10 cellular contexts compared by ENCODE assay signal in the genomic region with DNA sequence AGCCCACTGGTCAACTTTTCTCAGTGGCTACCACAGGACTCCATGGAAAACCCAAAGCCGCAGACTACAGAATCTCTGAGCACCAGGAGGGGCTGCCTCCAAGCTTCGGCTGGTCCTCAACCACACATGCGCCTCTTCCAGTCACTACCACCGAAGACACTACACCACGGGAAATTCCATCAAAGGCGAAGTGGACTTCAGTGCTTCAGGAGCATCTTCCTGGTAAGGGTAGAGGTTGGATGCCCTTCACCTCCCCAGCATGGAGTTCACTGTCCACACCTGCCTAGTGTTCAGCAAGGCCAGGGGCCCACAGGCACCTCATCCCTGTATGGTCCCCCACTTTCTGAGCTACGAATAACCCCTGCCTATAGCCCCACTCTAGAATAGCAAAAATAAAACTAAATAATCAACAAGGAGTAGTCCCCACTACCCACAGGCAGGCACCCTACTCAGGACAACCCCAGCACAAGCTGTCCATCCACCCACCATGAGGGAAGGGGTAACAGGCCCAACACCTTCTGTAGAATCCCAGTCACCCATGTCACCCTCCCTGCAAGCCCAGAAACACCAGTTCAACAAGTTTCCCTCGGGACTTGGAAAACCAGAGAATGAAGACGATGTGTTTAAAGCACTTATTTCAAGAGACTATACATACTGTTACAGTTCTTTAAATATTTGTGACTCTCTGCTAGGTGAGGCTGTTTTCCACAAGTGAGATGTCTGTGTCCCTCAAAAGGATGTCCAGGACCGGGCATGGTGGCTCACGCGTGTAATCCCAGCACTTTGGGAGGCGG. TPM values are rescaled to one million over a fixed set of nuclear protein-coding genes. Genes with fewer than 3 reads are reported as not detected.
A peak's percentile ranks its signal among the peaks of the same experiment; 100 is the strongest.
DNase-seq lines count a peak whose midpoint lies in the region; ATAC-seq, FAIRE-seq and TF ChIP-seq lines count a peak whose summit lies in the region.
"Had no signal": no experiment of that assay in that cellular context is flagged by ENCODE, and none has a peak within 500 bp of the region (broad histone marks: within the 10 kb centered on the region; RNA-seq: fewer than 3 reads in every experiment).

No MANE protein-coding gene starts in this region.

- peaks cover 83% of the 10 kb centered on the region for H3K79me2 ChIP-seq in astrocyte (ENCODE audit: insufficient read depth, low read length)

- H3K4me3 Mint-ChIP-seq in CD4-positive, CD25-positive, alpha-beta regulatory T cell: peak overlapping the region; percentile 56 to 95 (median 80)
- peak overlapping the region; percentile 97 for H3K4me3 Mint-ChIP-seq in astrocyte (ENCODE audit: unreplicated experiment)
- peak overlapping the region; percentile 4 to 94 (median 91) for H3K4me3 Mint-ChIP-seq in naive thymus-derived CD4-positive, alpha-beta T cell

- H3K27me3 ChIP-seq in CD4-positive, CD25-positive, alpha-beta regulatory T cell (ENCODE audit: control insufficient read depth, insufficient read depth, low read length): no peaks in the 10 kb centered on the region
- no peaks in the 10 kb centered on the region for H3K27me3 ChIP-seq in HUES6 (ENCODE audit: control insufficient read depth, insufficient read depth, low read length)
- H3K27me3 ChIP-seq in astrocyte (ENCODE audit: insufficient read depth, low read length): no peaks in the 10 kb centered on the region
- H3K27me3 ChIP-seq in naive thymus-derived CD4-positive, alpha-beta T cell (ENCODE audit: control insufficient read depth in 2 of 2, insufficient read depth in 2 of 2, low read length in 2 of 2): no peaks in the 10 kb centered on the region
- H3K27me3 ChIP-seq: pancreas had no signal

- H4K20me1 ChIP-seq in astrocyte (ENCODE audit: insufficient read depth, low read length): peaks cover 67% of the 10 kb centered on the region

- peaks cover 17 to 66% (median 39%) of the 10 kb centered on the region in 4 donors for H3K4me1 Mint-ChIP-seq in CD4-positive, CD25-positive, alpha-beta regulatory T cell
- H3K4me1 Mint-ChIP-seq in astrocyte (ENCODE audit: low read depth, unreplicated experiment): peaks cover 31% of the 10 kb centered on the region
- peaks cover 38 to 66% (median 57%) of the 10 kb centered on the region in 7 donors for H3K4me1 Mint-ChIP-seq in naive thymus-derived CD4-positive, alpha-beta T cell

- ATAC-seq in CD4-positive, CD25-positive, alpha-beta regulatory T cell (ENCODE audit: low read depth in 2 of 2): no peak
- ATAC-seq in naive thymus-derived CD4-positive, alpha-beta T cell: no peak
- ATAC-seq in HG03460 (IDR thresholded peaks at IDR 0.05; ENCODE audit: unreplicated experiment): no peak
- ATAC-seq in HG02798 (IDR thresholded peaks at IDR 0.05; ENCODE audit: poor library complexity, unreplicated experiment): no peak
- ATAC-seq: pancreas had no signal

- no peaks in the 10 kb centered on the region for H3K9me3 Mint-ChIP-seq in CD4-positive, CD25-positive, alpha-beta regulatory T cell
- no peaks in the 10 kb centered on the region for H3K9me3 Mint-ChIP-seq in astrocyte (ENCODE audit: unreplicated experiment)
- H3K9me3 Mint-ChIP-seq in naive thymus-derived CD4-positive, alpha-beta T cell: peaks cover 0 to 3% (median 0%) of the 10 kb centered on the region in 11 donors

- DNase-seq in CD4-positive, CD25-positive, alpha-beta regulatory T cell: no peak
- DNase-seq in astrocyte (ENCODE audit: low read depth) (no peak), AG08396 (ENCODE audit: low spot score) (no peak), DMS153 (lab: John Stamatoyannopoulos, UW) (no peak)
- no peak for DNase-seq in naive thymus-derived CD4-positive, alpha-beta T cell

- no peak overlapping the region for H3K27ac ChIP-seq in CD4-positive, CD25-positive, alpha-beta regulatory T cell (ENCODE audit: insufficient read depth, low read length, poor library complexity, severe bottlenecking)
- no peak overlapping the region for H3K27ac ChIP-seq in HUES6 (ENCODE audit: low read depth, low read length)
- no peak overlapping the region for H3K27ac ChIP-seq in astrocyte (ENCODE audit: low read depth, low read length)
- H3K27ac ChIP-seq in naive thymus-derived CD4-positive, alpha-beta T cell (ENCODE audit: low read depth, low read length): no peak overlapping the region

- peak overlapping the region; percentile 87 for H3K4me2 ChIP-seq in astrocyte (ENCODE audit: low read length)

- H3K4me3 ChIP-seq in CD4-positive, CD25-positive, alpha-beta regulatory T cell (ENCODE audit: low read depth, low read length): no peak overlapping the region
- peak overlapping the region; percentile 99 for H3K4me3 ChIP-seq in HUES6 (ENCODE audit: low read depth, low read length)
- no peak overlapping the region for H3K4me3 ChIP-seq in astrocyte (ENCODE audit: insufficient read depth, low read depth, low read length)
- no peak overlapping the region for H3K4me3 ChIP-seq in naive thymus-derived CD4-positive, alpha-beta T cell (ENCODE audit: low read length)

- H3K9ac ChIP-seq in HUES6 (ENCODE audit: low read length) (no peak overlapping the region), astrocyte (ENCODE audit: low read length) (peak overlapping the region; percentile 96)

- H3K9me3 ChIP-seq in CD4-positive, CD25-positive, alpha-beta regulatory T cell (ENCODE audit: control insufficient read depth in 2 of 2, low read length in 2 of 2): no peaks in the 10 kb centered on the region
- H3K9me3 ChIP-seq in HUES6 (ENCODE audit: control insufficient read depth, insufficient read depth, low read depth, low read length) (no peaks in the 10 kb centered on the region), astrocyte (ENCODE audit: insufficient read depth, low read depth, low read length) (no peaks in the 10 kb centered on the region)
- no peaks in the 10 kb centered on the region for H3K9me3 ChIP-seq in naive thymus-derived CD4-positive, alpha-beta T cell (ENCODE audit: control insufficient read depth in 2 of 3, low read length in 3 of 3)
- H3K9me3 ChIP-seq: pancreas had no signal

- POLR2A ChIA-PET in naive thymus-derived CD4-positive, alpha-beta T cell (lab: Charles Lee): no interaction called here

- no peaks in the 10 kb centered on the region for H3K36me3 Mint-ChIP-seq in CD4-positive, CD25-positive, alpha-beta regulatory T cell
- peaks cover 11% of the 10 kb centered on the region for H3K36me3 Mint-ChIP-seq in astrocyte (ENCODE audit: low read depth, unreplicated experiment)
- peaks cover 0 to 11% (median 0%) of the 10 kb centered on the region in 5 donors for H3K36me3 Mint-ChIP-seq in naive thymus-derived CD4-positive, alpha-beta T cell

- FAIRE-seq in astrocyte (lab: Jason Lieb, UNC): no peak
- FAIRE-seq: HTR-8/SVneo, pancreas had no signal

- peaks cover 31% of the 10 kb centered on the region for H3K4me1 ChIP-seq in CD4-positive, CD25-positive, alpha-beta regulatory T cell (ENCODE audit: control insufficient read depth, insufficient read depth, low read length, poor library complexity, severe bottlenecking)
- H3K4me1 ChIP-seq in HUES6 (ENCODE audit: control insufficient read depth, insufficient read depth, low read length) (peaks cover 41% of the 10 kb centered on the region), astrocyte (ENCODE audit: insufficient read depth, low read length) (peaks cover 24% of the 10 kb centered on the region)
- H3K4me1 ChIP-seq in naive thymus-derived CD4-positive, alpha-beta T cell (ENCODE audit: control insufficient read depth in 2 of 2, insufficient read depth in 2 of 2, low read length in 2 of 2): peaks cover 17 to 26% of the 10 kb centered on the region in 2 donors

- peaks cover 3% of the 10 kb centered on the region for H3K36me3 ChIP-seq in CD4-positive, CD25-positive, alpha-beta regulatory T cell (ENCODE audit: control insufficient read depth, insufficient read depth, low read length)
- peaks cover 18% of the 10 kb centered on the region for H3K36me3 ChIP-seq in HUES6 (ENCODE audit: control insufficient read depth, insufficient read depth, low read length)
- H3K36me3 ChIP-seq in astrocyte (ENCODE audit: insufficient read depth, low read length): peaks cover 4% of the 10 kb centered on the region
- peaks cover 0 to 5% (median 0%) of the 10 kb centered on the region in 3 experiments for H3K36me3 ChIP-seq in naive thymus-derived CD4-positive, alpha-beta T cell (ENCODE audit: control insufficient read depth in 2 of 3, insufficient read depth in 3 of 3, low read length in 3 of 3)
- H3K36me3 ChIP-seq: pancreas had no signal

- peak overlapping the region in 2 of 3 donors; percentile 89 to 94 for H3K27ac Mint-ChIP-seq in CD4-positive, CD25-positive, alpha-beta regulatory T cell
- H3K27ac Mint-ChIP-seq in astrocyte (ENCODE audit: unreplicated experiment): peak overlapping the region; percentile 95
- peak overlapping the region; percentile 9 to 96 (median 73) for H3K27ac Mint-ChIP-seq in naive thymus-derived CD4-positive, alpha-beta T cell

- CTCF ChIA-PET in naive thymus-derived CD4-positive, alpha-beta T cell (lab: Charles Lee): no interaction called here

- intact Hi-C loops in naive thymus-derived CD4-positive, alpha-beta T cell (cut with micrococcal nuclease): loop anchor here (5.0 to 10.0 kb wide), 3 partner anchors 373 to 1255 kb away; a partner anchor contains a TSS

- TF ChIP-seq CTCF in astrocyte (IDR thresholded peaks at IDR 0.05; ENCODE audit: insufficient read depth, low read depth, low read length): no peak

- peaks cover 4% of the 10 kb centered on the region for H3K27me3 Mint-ChIP-seq in CD4-positive, CD25-positive, alpha-beta regulatory T cell
- no peaks in the 10 kb centered on the region for H3K27me3 Mint-ChIP-seq in astrocyte (ENCODE audit: low read depth, unreplicated experiment)
- H3K27me3 Mint-ChIP-seq in naive thymus-derived CD4-positive, alpha-beta T cell: no peaks in the 10 kb centered on the region

- no peak overlapping the region for H2AFZ ChIP-seq in astrocyte (ENCODE audit: low read depth, low read length)

RNA-seq across cellular contexts. Expression of a gene that starts 2.6 kb away (rescaled TPM):
- 56.0 TPM for total RNA-seq in CD4-positive, CD25-positive, alpha-beta regulatory T cell
- polyA plus RNA-seq in CD4-positive, CD25-positive, alpha-beta regulatory T cell: 100 to 1,000 TPM in 2 of 4 donors, 10 to 100 TPM in 2; 85.4 to 104 (median 97.6) TPM
- 354 and 364 TPM in 2 replicates for total RNA-seq in astrocyte
- 100 to 1,000 TPM in 1 of 5 experiments, 10 to 100 TPM in 4; 37.8 to 259 (median 43.7) TPM for total RNA-seq in naive thymus-derived CD4-positive, alpha-beta T cell
- polyA plus RNA-seq in naive thymus-derived CD4-positive, alpha-beta T cell: 10 to 100 TPM; 66.9 to 75.0 TPM

RNA-seq across cellular contexts. Expression of a gene that starts 33.7 kb away (rescaled TPM):
- 12.9 TPM for total RNA-seq in CD4-positive, CD25-positive, alpha-beta regulatory T cell
- 10 to 100 TPM; 24.0 to 34.8 (median 26.8) TPM for polyA plus RNA-seq in CD4-positive, CD25-positive, alpha-beta regulatory T cell
- total RNA-seq in astrocyte: 88.8 and 91.1 TPM in 2 replicates
- total RNA-seq in naive thymus-derived CD4-positive, alpha-beta T cell: 10 to 100 TPM; 11.1 to 33.6 (median 17.9) TPM
- polyA plus RNA-seq in naive thymus-derived CD4-positive, alpha-beta T cell: 10 to 100 TPM; 16.2 to 18.2 TPM
